ENCODE assay signal across 9 cellular contexts in the genomic region with DNA sequence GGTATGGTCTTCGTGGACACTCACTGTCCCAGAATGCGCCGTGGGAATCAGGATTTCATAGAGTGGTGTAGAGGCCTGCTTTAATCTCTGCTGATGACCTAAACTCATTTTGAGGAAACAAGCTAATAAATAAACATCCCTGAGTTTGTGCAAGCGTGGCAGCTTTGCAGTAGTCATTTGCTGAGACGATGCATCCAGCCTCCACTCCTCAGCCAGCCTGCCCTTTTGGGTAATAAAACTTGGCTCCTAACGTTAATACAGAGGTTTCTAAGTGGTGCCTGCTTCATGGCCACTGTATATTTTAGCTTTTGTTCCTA. TPM values are rescaled to one million over a fixed set of nuclear protein-coding genes. Genes with fewer than 3 reads are reported as not detected.
DNase-seq lines count a peak whose midpoint lies in the region; ATAC-seq, FAIRE-seq and TF ChIP-seq lines count a peak whose summit lies in the region.
"Had no signal": no experiment of that assay in that cellular context is flagged by ENCODE, and none has a peak within 500 bp of the region (broad histone marks: within the 10 kb centered on the region; RNA-seq: fewer than 3 reads in every experiment).

No MANE protein-coding gene starts in this region.

- WGBS in A549 (ENCODE audit: missing lambda C conversion rate): 93% methylated on average over 6 of the region's 6 CpGs
- 31% methylated on average over 6 of the region's 6 CpGs for WGBS in GM12878 (ENCODE audit: insufficient coverage, insufficient replicate concordance, low lambda C conversion rate, missing lambda C conversion rate)
- WGBS in mesodermal cell (ENCODE audit: insufficient coverage in 2 of 2), 2 experiments: 84 to 93% methylated on average over 5 to 6 of the region's 6 CpGs

- no peak for DNase-seq in A549 (ENCODE audit: low read depth in 1 of 2, low spot score in 1 of 2)
- DNase-seq in HT-29 (ENCODE audit: low spot score): peak; percentile 52
- DNase-seq in GM12878 (ENCODE audit: low read depth, low spot score): no peak
- DNase-seq in DMS153 treated with DMSO at 0.1 percent for 48 hours (lab: John Stamatoyannopoulos, UW; ENCODE audit: unreplicated experiment): no peak
- no peak for DNase-seq in NCI-H2171 (lab: John Stamatoyannopoulos, UW)

- H3K27ac ChIP-seq in A549 (no peak overlapping the region), GM12878 (ENCODE audit: control insufficient read depth, insufficient read depth) (peak overlapping the region; percentile 74; the same call in 1 of the 2 replicates), mesodermal cell (ENCODE audit: low read depth, low read length, severe bottlenecking) (no peak overlapping the region)

- TF ChIP-seq CTCF in A549 (IDR thresholded peaks at IDR 0.05): no peak
- TF ChIP-seq CTCF in GM12878 (IDR thresholded peaks at IDR 0.05 in 2 of 3, conservative IDR thresholded peaks at IDR 0.05 in 1 of 3; ENCODE audit: control insufficient read depth in 2 of 3, extremely low read depth in 1 of 3, insufficient read depth in 1 of 3, low read depth in 3 of 3, low read length in 3 of 3): no peak

- BruUV-seq in GM12878 (replicated peaks; lab: Mats Ljungman, UMichigan): no TSS peak

- intact Hi-C loops in GM12878 (cut with micrococcal nuclease; ENCODE audit: unreplicated experiment): loop anchor here (10.0 kb wide), 1 partner anchor 250 kb away; a partner anchor contains a TSS

- SMC1A ChIA-PET in GM12878 (lab: Charles Lee; ENCODE audit: uncharacterized antibody, unreplicated experiment): interaction anchor here (0.8 to 2.2 kb wide), 8 partner anchors 10 to 204 kb away, joined by 3 to 10 read pairs (median 4); no protein-coding TSS in a partner anchor

- ATAC-seq in A549 (no peak), GM12878 (no peak), HG03469 (IDR thresholded peaks at IDR 0.05; ENCODE audit: unreplicated experiment) (no peak), GM18870 (IDR thresholded peaks at IDR 0.05; ENCODE audit: unreplicated experiment) (no peak)

- POLR2A ChIA-PET in A549 (lab: Yijun Ruan, JAX) (interaction anchor here (1.8 to 4.5 kb wide), 2 partner anchors 16 to 79 kb away, joined by 8 to 33 read pairs; a partner anchor contains a TSS), GM12878 (lab: Charles Lee) (interaction anchor here (1.0 to 2.1 kb wide), 5 partner anchors 9 to 246 kb away, joined by 3 to 8 read pairs (median 4); a partner anchor contains a TSS)

- CTCF ChIA-PET in A549 (lab: Yijun Ruan, JAX): interaction anchor here (0.7 to 9.5 kb wide), 9 partner anchors 11 to 105 kb away, joined by 3 to 65 read pairs (median 4); no protein-coding TSS in a partner anchor
- CTCF ChIA-PET in GM12878 (lab: Yijun Ruan, JAX): interaction anchor here (1.2 to 3.4 kb wide), 4 partner anchors 11 to 104 kb away, joined by 4 to 14 read pairs (median 4); no protein-coding TSS in a partner anchor

- RAD21 ChIA-PET in GM12878 (lab: Charles Lee; ENCODE audit: unreplicated experiment): interaction anchor here (1.0 to 2.1 kb wide), 5 partner anchors 10 to 144 kb away, joined by 3 to 8 read pairs (median 7); a partner anchor contains a TSS

- H3K79me2 ChIP-seq in GM12878 (ENCODE audit: control insufficient read depth, insufficient read depth, low read length): peaks cover 76% of the 10 kb centered on the region

- H2AFZ ChIP-seq in GM12878 (ENCODE audit: control insufficient read depth, low read depth, low read length): peak overlapping the region; percentile 85

- FAIRE-seq in A549 (lab: Jason Lieb, UNC) (no peak), GM12878 (lab: Jason Lieb, UNC) (no peak)
- FAIRE-seq: TTC549 had no signal

- no peaks in the 10 kb centered on the region; a peak in 1 of 4 replicates for H3K36me3 ChIP-seq in GM12878 (ENCODE audit: control insufficient read depth in 2 of 2, insufficient read depth in 2 of 2, low read length in 1 of 2)
- peaks cover 21% of the 10 kb centered on the region for H3K36me3 ChIP-seq in mesodermal cell (ENCODE audit: control insufficient read depth, insufficient read depth, low read length)

- H3K4me3 ChIP-seq in A549: peak overlapping the region; percentile 85
- peak overlapping the region; percentile 67 for H3K4me3 ChIP-seq in GM12878
- H3K4me3 ChIP-seq in mesodermal cell (ENCODE audit: extremely low read depth, insufficient read depth, low read length, poor library complexity, severe bottlenecking): peak overlapping the region; percentile 66

- no peak for TF ChIP-seq POLR2A in A549 (IDR thresholded peaks at IDR 0.05; ENCODE audit: low read length)
- TF ChIP-seq POLR2A in GM12878 (IDR thresholded peaks at IDR 0.05; ENCODE audit: low read depth, low read length): no peak

- no peaks in the 10 kb centered on the region for H3K9me3 ChIP-seq in A549
- H3K9me3 ChIP-seq in GM12878 (replicated peaks; ENCODE audit: control insufficient read depth, insufficient read depth, low read length): no peaks in the 10 kb centered on the region
- H3K9me3 ChIP-seq in mesodermal cell (ENCODE audit: control insufficient read depth, low read length): no peaks in the 10 kb centered on the region

- TF ChIP-seq EP300 in A549 (IDR thresholded peaks at IDR 0.05): no peak
- TF ChIP-seq EP300 in GM12878 (IDR thresholded peaks at IDR 0.05; ENCODE audit: borderline replicate concordance in 1 of 2, control insufficient read depth in 1 of 2, low read depth in 2 of 2, low read length in 2 of 2): no peak

- in situ Hi-C loops in GM12878 (cut with MboI): no loop called here

- no peaks in the 10 kb centered on the region for H4K20me1 ChIP-seq in GM12878 (ENCODE audit: control insufficient read depth, insufficient read depth)

- TF ChIP-seq RAD21 in A549 (conservative IDR thresholded peaks at IDR 0.05 in 1 of 2, IDR thresholded peaks at IDR 0.05 in 1 of 2): no peak
- TF ChIP-seq RAD21 in GM12878 (IDR thresholded peaks at IDR 0.05; ENCODE audit: insufficient read depth, low read depth, low read length): no peak

- H3K27me3 ChIP-seq in GM12878 (replicated peaks in 1 of 2; ENCODE audit: control insufficient read depth in 2 of 2, insufficient read depth in 2 of 2, low read length in 1 of 2): no peaks in the 10 kb centered on the region

- H3K9ac ChIP-seq in GM12878 (ENCODE audit: control insufficient read depth, insufficient read depth, low read length): peak overlapping the region; percentile 72

- peaks cover 25% of the 10 kb centered on the region for H3K4me1 ChIP-seq in A549
- peaks cover 27% of the 10 kb centered on the region for H3K4me1 ChIP-seq in GM12878 (ENCODE audit: control insufficient read depth, insufficient read depth, low read length)
- H3K4me1 ChIP-seq in mesodermal cell (ENCODE audit: control insufficient read depth, insufficient read depth, low read length, poor library complexity, severe bottlenecking): no peaks in the 10 kb centered on the region

- H3K4me2 ChIP-seq in A549: peak overlapping the region; percentile 89
- peak overlapping the region; percentile 84 for H3K4me2 ChIP-seq in GM12878 (ENCODE audit: control insufficient read depth, insufficient read depth)

RNA-seq across cellular contexts. Expression of a gene that starts 1.3 kb away (rescaled TPM):
- polyA plus RNA-seq in A549 (2011; rRNA removed) (4.6 and 5.8 TPM in 2 replicates), A549 (2017; fragmentation: RNase III; extraction: RNeasy Plus Mini Kit Qiagen cat#74134 plus additional on column Dnase treatment) (3.4 to 4.0 TPM (median 3.7 TPM) in 3 replicates), GM12878 (2011; rRNA removed) (11.7 and 18.4 TPM in 2 replicates), GM12878 (2014; fragmentation: Illumina TruSeq; extraction: Trizol) (15.5 and 15.9 TPM in 2 replicates), GM12878 (2014; fragmentation: Nextera tagmentation; extraction: Ambion mirVana) (1 to 10 TPM; 2.8 to 4.1 TPM), GM12878 (2014; rRNA removed) (7.0 and 8.5 TPM in 2 replicates), GM12878 (2016; fragmentation: Nextera tagmentation; extraction: Ambion mirVana) (10 to 100 TPM; 11.6 to 12.6 TPM)
- polyA plus RNA-seq in A549 (2012; cell fraction: cytosol; rRNA removed): 2.0 and 2.3 TPM in 2 replicates
- 7.5 and 8.1 TPM in 2 replicates for polyA plus RNA-seq in A549 (2012; cell fraction: nucleus; rRNA removed)
- polyA minus RNA-seq in A549 (2011; rRNA and poly(A)+ RNA removed): 2.8 and 3.7 TPM in 2 replicates
- 4.4 and 10.2 TPM in 2 replicates for total RNA-seq in HT-29 (2014; rRNA removed; shearing (Covaris generic))
- total RNA-seq in GM12878 (2013; cell fraction: nucleolus; rRNA removed): 66.0 and 74.0 TPM in 2 replicates
- total RNA-seq in GM12878 (2014; rRNA removed) (10.6 and 14.5 TPM in 2 replicates), GM12878 (2014; rRNA removed; fragmentation: Illumina TruSeq; extraction: Trizol) (12.7 and 14.9 TPM in 2 replicates), GM12878 (2021) (14.9 and 18.0 TPM in 2 replicates)
- polyA plus RNA-seq in GM12878 (2011; ENCODE audit: low read depth): 3.3 TPM
- polyA plus RNA-seq in GM12878 (2011; cell fraction: cytosol; rRNA removed): 4.0 and 6.8 TPM in 2 replicates
- 29.0 and 40.0 TPM in 2 replicates for polyA plus RNA-seq in GM12878 (2011; cell fraction: nucleus; rRNA removed)
- polyA plus RNA-seq in GM12878 (2012): 5.3 and 6.1 TPM in 2 replicates
- 9.3 and 11.3 TPM in 2 replicates for polyA minus RNA-seq in GM12878 (2011; rRNA and poly(A)+ RNA removed)
- 2.9 and 3.7 TPM in 2 replicates for polyA minus RNA-seq in GM12878 (2011; cell fraction: cytosol; rRNA and poly(A)+ RNA removed)
- polyA minus RNA-seq in GM12878 (2011; cell fraction: nucleus; rRNA and poly(A)+ RNA removed): 20.1 and 27.9 TPM in 2 replicates
- 4.6 TPM for polyA plus RNA-seq in mesodermal cell (2013, experiment 1 of 2)
- polyA plus RNA-seq in mesodermal cell (2013, experiment 2 of 2): 4.0 TPM

RNA-seq across cellular contexts. Expression of a gene that starts 1.5 kb away (rescaled TPM):
- polyA plus RNA-seq in A549 (2011; rRNA removed) (1.8 and 2.9 TPM in 2 replicates), A549 (2017; fragmentation: RNase III; extraction: RNeasy Plus Mini Kit Qiagen cat#74134 plus additional on column Dnase treatment) (2.4 to 2.8 TPM (median 2.6 TPM) in 3 replicates), GM12878 (2011; rRNA removed) (0.42 and 0.61 TPM in 2 replicates), GM12878 (2014; fragmentation: Illumina TruSeq; extraction: Trizol) (0.34 and 0.86 TPM in 2 replicates), GM12878 (2014; fragmentation: Nextera tagmentation; extraction: Ambion mirVana) (under 1 TPM; 0.24 to 0.79 TPM), GM12878 (2014; rRNA removed) (1.4 and 1.9 TPM in 2 replicates), GM12878 (2016; fragmentation: Nextera tagmentation; extraction: Ambion mirVana) (1 to 10 TPM in 1 of 2 experiments, under 1 TPM in 1; 0.84 to 2.1 TPM)
- 1.8 and 1.9 TPM in 2 replicates for polyA plus RNA-seq in A549 (2012; cell fraction: cytosol; rRNA removed)
- 2.5 and 2.8 TPM in 2 replicates for polyA plus RNA-seq in A549 (2012; cell fraction: nucleus; rRNA removed)
- 0.88 and 1.8 TPM in 2 replicates for polyA minus RNA-seq in A549 (2011; rRNA and poly(A)+ RNA removed)
- total RNA-seq in HT-29 (2014; rRNA removed; shearing (Covaris generic)): 0.81 and 1.7 TPM in 2 replicates
- total RNA-seq in GM12878 (2013; cell fraction: nucleolus; rRNA removed): 1.7 and 2.0 TPM in 2 replicates
- total RNA-seq in GM12878 (2014; rRNA removed) (1.0 and 1.8 TPM in 2 replicates), GM12878 (2014; rRNA removed; fragmentation: Illumina TruSeq; extraction: Trizol) (0.94 and 0.97 TPM in 2 replicates), GM12878 (2021) (2.6 and 3.3 TPM in 2 replicates)
- 0.24 TPM for polyA plus RNA-seq in GM12878 (2011; ENCODE audit: low read depth)
- polyA plus RNA-seq in GM12878 (2011; cell fraction: cytosol; rRNA removed): 0.43 and 0.82 TPM in 2 replicates
- 1.2 and 1.4 TPM in 2 replicates for polyA plus RNA-seq in GM12878 (2011; cell fraction: nucleus; rRNA removed)
- polyA plus RNA-seq in GM12878 (2012): 1.0 and 1.1 TPM in 2 replicates
- polyA minus RNA-seq in GM12878 (2011; rRNA and poly(A)+ RNA removed): 0.66 and 0.67 TPM in 2 replicates
- not detected in 2 replicates for polyA minus RNA-seq in GM12878 (2011; cell fraction: cytosol; rRNA and poly(A)+ RNA removed)
- 0.36 and 0.67 TPM in 2 replicates for polyA minus RNA-seq in GM12878 (2011; cell fraction: nucleus; rRNA and poly(A)+ RNA removed)
- polyA plus RNA-seq in mesodermal cell (2013, experiment 1 of 2): 2.3 TPM
- 1.8 TPM for polyA plus RNA-seq in mesodermal cell (2013, experiment 2 of 2)
